16 cellular contexts compared by ENCODE assay signal in the genomic region with DNA sequence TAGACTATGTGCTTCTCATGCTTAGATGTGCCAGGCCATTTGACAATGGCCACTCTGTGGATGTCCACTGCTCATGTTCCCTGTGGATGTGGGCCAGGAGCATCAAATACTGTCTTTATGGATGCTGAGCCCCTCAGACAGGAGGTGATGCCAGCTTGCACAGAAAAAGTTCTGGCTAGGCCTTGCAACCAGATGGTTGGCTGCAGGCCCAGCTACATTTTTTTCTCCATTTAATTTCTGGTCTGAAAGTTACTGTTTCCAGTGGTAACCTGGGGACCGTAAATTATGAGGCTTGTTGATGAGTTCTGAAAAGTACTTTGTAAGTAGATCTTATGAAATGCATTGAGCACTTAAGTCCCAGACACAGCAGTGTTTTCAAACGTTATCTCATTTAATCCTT.
DNase-seq lines count a peak whose midpoint lies in the region; TF ChIP-seq lines count a peak whose summit lies in the region.
"Had no signal": no experiment of that assay in that cellular context is flagged by ENCODE, and none has a peak within 500 bp of the region (broad histone marks: within the 10 kb centered on the region; RNA-seq: fewer than 3 reads in every experiment).

No MANE protein-coding gene starts in this region.

- no peaks in the 10 kb centered on the region for H3K9me2 ChIP-seq in SK-N-SH

- 5% methylated on average over 2 of the region's 2 CpGs for WGBS in SK-N-SH (ENCODE audit: low lambda C conversion rate)

- POLR2A ChIA-PET in SK-N-SH (lab: Yijun Ruan, JAX), result no interaction called here

- H2AFZ ChIP-seq in SK-N-SH (ENCODE audit: low read depth), result no peak overlapping the region

- H3K9me3 ChIP-seq in SK-N-SH (no peaks in the 10 kb centered on the region), Peyer's patch (no peaks in the 10 kb centered on the region)
- H3K9me3 ChIP-seq: Caco-2, MG63 had no signal

- no peaks in the 10 kb centered on the region for H4K20me1 ChIP-seq in SK-N-SH (ENCODE audit: insufficient read depth)

- DNase-seq in G401 (ENCODE audit: low spot score), result peak; percentile 79
- peak; percentile 33 for DNase-seq in SK-N-SH
- no peak for DNase-seq in epithelial cell of prostate (ENCODE audit: low read depth, low spot score)
- DNase-seq in putamen (ENCODE audit: low spot score), result peak; percentile 32
- DNase-seq in Peyer's patch, result no peak
- DNase-seq in kidney glomerular epithelial cell (lab: John Stamatoyannopoulos, UW), result no peak
- no peak for DNase-seq in SK-N-DZ (ENCODE audit: low spot score)
- DNase-seq: Caco-2, GOT3, HFFc6, KG1, MG63, NCI-H1105, NCI-H1930, NCI-H526, OCI-M1 had no signal

- H3K9ac ChIP-seq in SK-N-SH, result no peak overlapping the region

- no peak overlapping the region for H3K4me3 ChIP-seq in SK-N-SH (ENCODE audit: low read depth in 2 of 2, low read length in 1 of 2)
- H3K4me3 ChIP-seq in Peyer's patch, result no peak overlapping the region
- H3K4me3 ChIP-seq: MG63 had no signal

- no peaks in the 10 kb centered on the region for H3K79me2 ChIP-seq in SK-N-SH (ENCODE audit: insufficient read depth)

- TF ChIP-seq CTCF in SK-N-SH (IDR thresholded peaks at IDR 0.05) (no peak), Peyer's patch (IDR thresholded peaks at IDR 0.05) (no peak)

- CTCF ChIA-PET in SK-N-SH (lab: Yijun Ruan, JAX), result interaction anchor here (1.5 kb wide), 1 partner anchor 11 kb away, joined by 8 read pairs; no protein-coding TSS in a partner anchor

- TF ChIP-seq POLR2A in Peyer's patch (IDR thresholded peaks at IDR 0.05), result no peak

- no peak for TF ChIP-seq RAD21 in SK-N-SH (IDR thresholded peaks at IDR 0.05; ENCODE audit: low read length)

- no peak overlapping the region for H3K4me2 ChIP-seq in SK-N-SH

- H3K4me1 ChIP-seq in SK-N-SH (ENCODE audit: control insufficient read depth in 1 of 2, insufficient read depth in 2 of 2, low read depth in 1 of 2, low read length in 1 of 2), result peaks cover 0 to 7% of the 10 kb centered on the region in 2 experiments; a peak in 2 of 4 replicates
- no peaks in the 10 kb centered on the region for H3K4me1 ChIP-seq in Peyer's patch
- H3K4me1 ChIP-seq: Caco-2 had no signal

- H3F3A ChIP-seq in SK-N-SH (replicated peaks; ENCODE audit: insufficient read depth), result no peaks in the 10 kb centered on the region

- H3K36me3 ChIP-seq in SK-N-SH (replicated peaks in 1 of 2; ENCODE audit: control insufficient read depth in 1 of 2, insufficient read depth in 2 of 2, low read length in 1 of 2) (no peaks in the 10 kb centered on the region), Peyer's patch (no peaks in the 10 kb centered on the region)
- H3K36me3 ChIP-seq: MG63 had no signal

- in situ Hi-C loops in G401 (cut with HindIII; ENCODE audit: low sequenced_read_pairs), result no loop called here

- peak in 1 of 2 experiments; percentile 76; a peak in 2 of 4 replicates for TF ChIP-seq EP300 in SK-N-SH (IDR thresholded peaks at IDR 0.05; ENCODE audit: borderline replicate concordance in 1 of 2, low read depth in 1 of 2, low read length in 1 of 2)

- H3K27me3 ChIP-seq in SK-N-SH (ENCODE audit: insufficient read depth) (no peaks in the 10 kb centered on the region), Peyer's patch (no peaks in the 10 kb centered on the region)
- H3K27me3 ChIP-seq: MG63 had no signal

- H3K27ac ChIP-seq in SK-N-SH (ENCODE audit: low read depth in 2 of 2, low read length in 1 of 2), result peak overlapping the region in 1 of 2 experiments; percentile 50; a peak in 2 of 4 replicates
- peak overlapping the region; percentile 83 for H3K27ac ChIP-seq in epithelial cell of prostate
- no peak overlapping the region for H3K27ac ChIP-seq in Peyer's patch

TF ChIP-seq in SK-N-SH, 30 proteins besides CTCF, POLR2A, EP300 and RAD21:
- TF ChIP-seq CHD2 (IDR thresholded peaks at IDR 0.05; ENCODE audit: low read length, partially characterized antibody), result peak; percentile 80
- TF ChIP-seq RCOR1 (IDR thresholded peaks at IDR 0.05; ENCODE audit: low read length), result peak; percentile 89
- TF ChIP-seq TCF12 (IDR thresholded peaks at IDR 0.05), result peak; percentile 27; the same call in 1 of the 2 replicates
- no peak for TF ChIP-seq USF2 (IDR thresholded peaks at IDR 0.05; ENCODE audit: borderline replicate concordance, low read depth, low read length)

Comparison
In these comparisons a context has a peak if more than half of its experiments do, and no peak if none do; other contexts are left out.
1. DNase-seq: peak in G401 (single experiment), SK-N-SH (single experiment) and putamen (single experiment); none in epithelial cell of prostate (single experiment), Peyer's patch (0 of 3), kidney glomerular epithelial cell (single experiment) and SK-N-DZ (single experiment).